ENCODE assay signal across 20 cellular contexts in the genomic region with DNA sequence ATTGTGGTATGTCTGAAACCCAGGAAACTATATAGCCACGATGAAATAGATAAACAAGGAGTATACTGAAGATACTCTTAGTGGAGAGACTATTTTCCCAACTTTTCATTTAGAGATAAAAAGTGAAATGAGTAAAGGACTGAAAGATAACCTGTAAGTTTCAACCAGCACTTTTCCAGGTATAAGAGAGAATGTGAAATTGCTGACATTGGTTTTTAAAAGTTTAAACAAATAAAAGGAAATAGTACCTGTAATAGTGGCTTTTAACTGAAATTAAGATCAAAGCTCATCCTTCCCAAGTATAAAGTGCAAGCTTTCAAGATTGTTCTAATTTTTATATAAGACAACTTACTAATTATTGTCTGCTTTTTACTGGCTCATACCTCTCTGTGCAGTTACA.
A peak's percentile ranks its signal among the peaks of the same experiment; 100 is the strongest.
DNase-seq lines count a peak whose midpoint lies in the region; ATAC-seq, FAIRE-seq and TF ChIP-seq lines count a peak whose summit lies in the region.
"Had no signal": no experiment of that assay in that cellular context is flagged by ENCODE, and none has a peak within 500 bp of the region (broad histone marks: within the 10 kb centered on the region; RNA-seq: fewer than 3 reads in every experiment).

No MANE protein-coding gene starts in this region.

- H3K4me3 ChIP-seq in SK-N-SH (ENCODE audit: low read depth in 2 of 2, low read length in 1 of 2) (no peak overlapping the region), K562 (no peak overlapping the region), fibroblast of lung (replicated peaks in 1 of 4; ENCODE audit: control extremely low read depth in 1 of 4, insufficient read depth in 1 of 4, low read depth in 3 of 4, low read length in 4 of 4) (no peak overlapping the region), esophagus squamous epithelium (no peak overlapping the region)
- H3K4me3 ChIP-seq: GM12878 had no signal

- POLR2A ChIA-PET in SK-N-SH (lab: Yijun Ruan, JAX): no interaction called here
- POLR2A ChIA-PET in K562 (lab: Yijun Ruan, JAX): no interaction called here

- DNase-seq in SK-N-SH (no peak), K562 (ENCODE audit: extremely low read depth in 1 of 4, low spot score in 3 of 4) (no peak), fibroblast of lung (ENCODE audit: low read depth in 2 of 2) (no peak), esophagus squamous epithelium (lab: John Stamatoyannopoulos, UW) (no peak), dermis blood vessel endothelial cell (no peak)
- no peak for DNase-seq in activated T-cell treated with anti-CD3 and anti-CD28 coated beads, Interleukin-2, amount 50 U/mL, for 4 hours
- DNase-seq: BE2C; C1 segment of cervical spinal cord; CD4-positive, CD25-positive, alpha-beta regulatory T cell; CD8-positive, alpha-beta memory T cell; COR-L47; DMS 273 treated with DMSO at 0.1 percent for 48 hours; DMS53; DND-41; EL; HCEC 1CT had no signal

- ATAC-seq in SK-N-SH treated with all-trans-retinoic acid at 6 μM for 48 hours: no peak
- no peak for ATAC-seq in K562
- no peak for ATAC-seq in activated T-cell treated with anti-CD3 and anti-CD28 coated beads, Interleukin-2, amount 50 U/mL, for 4 hours
- ATAC-seq: GM12878 had no signal

- H2AFZ ChIP-seq in SK-N-SH (ENCODE audit: low read depth): peak overlapping the region; percentile 27
- no peak overlapping the region for H2AFZ ChIP-seq in K562 (ENCODE audit: low read depth, low read length)
- peak overlapping the region; percentile 53 for H2AFZ ChIP-seq in fibroblast of lung (ENCODE audit: low read length)

- TF ChIP-seq CTCF in SK-N-SH (IDR thresholded peaks at IDR 0.05) (no peak), K562 (IDR thresholded peaks at IDR 0.05 in 2 of 3, conservative IDR thresholded peaks at IDR 0.05 in 1 of 3; ENCODE audit: insufficient read depth in 2 of 3, low read depth in 1 of 3, low read length in 3 of 3) (no peak), fibroblast of lung (conservative IDR thresholded peaks at IDR 0.05 in 1 of 2, IDR thresholded peaks at IDR 0.05 in 1 of 2; ENCODE audit: low read depth in 1 of 2, low read length in 2 of 2) (no peak), esophagus squamous epithelium (IDR thresholded peaks at IDR 0.05) (no peak)

- no peaks in the 10 kb centered on the region for H3K9me3 ChIP-seq in SK-N-SH
- H3K9me3 ChIP-seq in K562 (replicated peaks; ENCODE audit: control insufficient read depth, insufficient read depth, low read depth, low read length): no peaks in the 10 kb centered on the region
- H3K9me3 ChIP-seq in fibroblast of lung (ENCODE audit: control insufficient read depth, insufficient read depth, low read depth, low read length): no peaks in the 10 kb centered on the region
- no peaks in the 10 kb centered on the region for H3K9me3 ChIP-seq in esophagus squamous epithelium
- H3K9me3 ChIP-seq: BE2C had no signal

- intact Hi-C loops in K562 (cut with micrococcal nuclease) (no loop called here), esophagus squamous epithelium (cut with DNase I) (no loop called here)

- H3K79me2 ChIP-seq in SK-N-SH (ENCODE audit: insufficient read depth): no peaks in the 10 kb centered on the region
- H3K79me2 ChIP-seq in K562 (ENCODE audit: control insufficient read depth, insufficient read depth, low read length): no peaks in the 10 kb centered on the region
- no peaks in the 10 kb centered on the region for H3K79me2 ChIP-seq in fibroblast of lung (ENCODE audit: control insufficient read depth, insufficient read depth, low read length)

- H3K27ac ChIP-seq in SK-N-SH (ENCODE audit: low read depth in 2 of 2, low read length in 1 of 2): 0 out of 4 replicates have a peak overlapping the region, but pooled peaks of 1 of the 2 experiments have one; percentile 1
- no peak overlapping the region for H3K27ac ChIP-seq in K562 (ENCODE audit: extremely low read depth, low read depth, low read length)
- no peak overlapping the region for H3K27ac ChIP-seq in fibroblast of lung (ENCODE audit: insufficient read depth, low read length)
- H3K27ac ChIP-seq in esophagus squamous epithelium: no peak overlapping the region
- H3K27ac ChIP-seq: 22Rv1 had no signal

- H4K20me1 ChIP-seq in SK-N-SH (ENCODE audit: insufficient read depth): no peaks in the 10 kb centered on the region
- no peaks in the 10 kb centered on the region for H4K20me1 ChIP-seq in K562 (replicated peaks; ENCODE audit: control insufficient read depth, insufficient read depth, low read length)
- no peaks in the 10 kb centered on the region for H4K20me1 ChIP-seq in fibroblast of lung (ENCODE audit: control insufficient read depth, extremely low read depth, insufficient read depth, low read length)

- H3K9me1 ChIP-seq in K562 (ENCODE audit: control insufficient read depth, insufficient read depth, low read length): no peaks in the 10 kb centered on the region

- peaks cover 27% of the 10 kb centered on the region for H3F3A ChIP-seq in SK-N-SH (replicated peaks; ENCODE audit: insufficient read depth)

- no TSS peak for BruUV-seq in K562 (replicated peaks; lab: Mats Ljungman, UMichigan)

- TF ChIP-seq POLR2A in K562 (conservative IDR thresholded peaks at IDR 0.05) (no peak), esophagus squamous epithelium (IDR thresholded peaks at IDR 0.05) (no peak)

- no peaks in the 10 kb centered on the region for H3K9me2 ChIP-seq in SK-N-SH

- H3K4me2 ChIP-seq in SK-N-SH (no peak overlapping the region), K562 (ENCODE audit: insufficient read depth, low read length) (no peak overlapping the region), fibroblast of lung (ENCODE audit: extremely low read depth, insufficient read depth, low read length) (no peak overlapping the region)

- FAIRE-seq in K562 (lab: Jason Lieb, UNC): no peak
- FAIRE-seq: GM12878, H54 had no signal

- H3K4me1 ChIP-seq in SK-N-SH (ENCODE audit: control insufficient read depth in 1 of 2, insufficient read depth in 2 of 2, low read depth in 1 of 2, low read length in 1 of 2) (peaks cover 0 to 23% of the 10 kb centered on the region in 2 experiments; a peak in 2 of 4 replicates), K562 (replicated peaks in 1 of 2; ENCODE audit: control insufficient read depth in 2 of 2, insufficient read depth in 2 of 2, low read length in 2 of 2) (no peaks in the 10 kb centered on the region), fibroblast of lung (ENCODE audit: control insufficient read depth, extremely low read depth, insufficient read depth, low read length) (peaks cover 9% of the 10 kb centered on the region), esophagus squamous epithelium (no peaks in the 10 kb centered on the region)
- H3K4me1 ChIP-seq: BE2C had no signal

- no peaks in the 10 kb centered on the region for H3K27me3 Mint-ChIP-seq in activated T-cell treated with anti-CD3 and anti-CD28 coated beads, Interleukin-2, amount 50 U/mL, for 4 hours (ENCODE audit: low read depth)
- H3K27me3 Mint-ChIP-seq: CD4-positive, CD25-positive, alpha-beta regulatory T cell had no signal

- no peaks in the 10 kb centered on the region for H3K27me3 ChIP-seq in SK-N-SH (ENCODE audit: insufficient read depth)
- H3K27me3 ChIP-seq in K562 (ENCODE audit: control insufficient read depth in 2 of 2, insufficient read depth in 2 of 2, low read length in 2 of 2): no peaks in the 10 kb centered on the region
- no peaks in the 10 kb centered on the region for H3K27me3 ChIP-seq in fibroblast of lung (ENCODE audit: control insufficient read depth, insufficient read depth, low read length)
- no peaks in the 10 kb centered on the region for H3K27me3 ChIP-seq in esophagus squamous epithelium
- H3K27me3 ChIP-seq: BE2C had no signal

- H3K36me3 ChIP-seq in SK-N-SH (replicated peaks in 1 of 2; ENCODE audit: control insufficient read depth in 1 of 2, insufficient read depth in 2 of 2, low read length in 1 of 2) (no peaks in the 10 kb centered on the region), K562 (ENCODE audit: control insufficient read depth, insufficient read depth, low read length) (no peaks in the 10 kb centered on the region), fibroblast of lung (ENCODE audit: control insufficient read depth, insufficient read depth, low read length) (no peaks in the 10 kb centered on the region), esophagus squamous epithelium (no peaks in the 10 kb centered on the region)
- H3K36me3 ChIP-seq: BE2C had no signal

- no peaks in the 10 kb centered on the region for H3K36me3 Mint-ChIP-seq in activated T-cell treated with anti-CD3 and anti-CD28 coated beads, Interleukin-2, amount 50 U/mL, for 4 hours (ENCODE audit: insufficient read depth)
- H3K36me3 Mint-ChIP-seq: CD4-positive, CD25-positive, alpha-beta regulatory T cell; CD8-positive, alpha-beta memory T cell had no signal

- no peak overlapping the region for H3K4me3 Mint-ChIP-seq in activated T-cell treated with anti-CD3 and anti-CD28 coated beads, Interleukin-2, amount 50 U/mL, for 4 hours
- H3K4me3 Mint-ChIP-seq: CD4-positive, CD25-positive, alpha-beta regulatory T cell; CD8-positive, alpha-beta memory T cell had no signal

- CTCF ChIA-PET in SK-N-SH (lab: Yijun Ruan, JAX) (no interaction called here), K562 (lab: Yijun Ruan, JAX; ENCODE audit: low intra/inter-chr PET ratio) (no interaction called here)

- H3K9ac ChIP-seq in SK-N-SH (no peak overlapping the region), K562 (ENCODE audit: insufficient read depth in 1 of 2, low read depth in 2 of 2, low read length in 2 of 2) (no peak overlapping the region), fibroblast of lung (ENCODE audit: insufficient read depth, low read length) (no peak overlapping the region)

- in situ Hi-C loops in K562 (cut with MboI): no loop called here

- no peaks in the 10 kb centered on the region for H3K4me1 Mint-ChIP-seq in activated T-cell treated with anti-CD3 and anti-CD28 coated beads, Interleukin-2, amount 50 U/mL, for 4 hours (ENCODE audit: low read depth)
- H3K4me1 Mint-ChIP-seq: CD4-positive, CD25-positive, alpha-beta regulatory T cell; CD8-positive, alpha-beta memory T cell had no signal

- WGBS in SK-N-SH (ENCODE audit: low lambda C conversion rate): 10% methylated on average over 1 of the region's 1 CpG
- 0% methylated on average over 1 of the region's 1 CpG for WGBS in K562 (ENCODE audit: insufficient coverage, low coverage, missing lambda C conversion rate)
- WGBS in esophagus squamous epithelium, 2 donors: 54 to 63% methylated on average over 1 of the region's 1 CpG

- TF ChIP-seq RAD21 in SK-N-SH (IDR thresholded peaks at IDR 0.05; ENCODE audit: low read length) (no peak), K562 (CRISPR knock-in tag; conservative IDR thresholded peaks at IDR 0.05 in 1 of 2, IDR thresholded peaks at IDR 0.05 in 1 of 2) (no peak)

- TF ChIP-seq EP300 in SK-N-SH (IDR thresholded peaks at IDR 0.05; ENCODE audit: borderline replicate concordance in 1 of 2, low read depth in 1 of 2, low read length in 1 of 2) (no peak), K562 (IDR thresholded peaks at IDR 0.05; ENCODE audit: low read length) (no peak)

- no peaks in the 10 kb centered on the region for H3K9me3 Mint-ChIP-seq in activated T-cell treated with anti-CD3 and anti-CD28 coated beads, Interleukin-2, amount 50 U/mL, for 4 hours
- H3K9me3 Mint-ChIP-seq: CD8-positive, alpha-beta memory T cell had no signal

TF ChIP-seq in SK-N-SH treated with all-trans-retinoic acid at 6 μM for 48 hours, 23 proteins besides CTCF, POLR2A, EP300 and RAD21 (continues in another document):
- TF ChIP-seq SNAI2 (CRISPR knock-in tag; IDR thresholded peaks at IDR 0.05): no peak
- TF ChIP-seq TCF4 (CRISPR knock-in tag; IDR thresholded peaks at IDR 0.05; ENCODE audit: borderline replicate concordance): no peak

TF ChIP-seq in K562, 482 proteins besides CTCF, POLR2A, EP300 and RAD21 (continues in another document):
- peak; percentile 22; the same call in 1 of the 2 replicates for TF ChIP-seq MAFK (IDR thresholded peaks at IDR 0.05; ENCODE audit: low read length)
